Comparison of ENCODE assay signal across 8 cellular contexts in the genomic region with DNA sequence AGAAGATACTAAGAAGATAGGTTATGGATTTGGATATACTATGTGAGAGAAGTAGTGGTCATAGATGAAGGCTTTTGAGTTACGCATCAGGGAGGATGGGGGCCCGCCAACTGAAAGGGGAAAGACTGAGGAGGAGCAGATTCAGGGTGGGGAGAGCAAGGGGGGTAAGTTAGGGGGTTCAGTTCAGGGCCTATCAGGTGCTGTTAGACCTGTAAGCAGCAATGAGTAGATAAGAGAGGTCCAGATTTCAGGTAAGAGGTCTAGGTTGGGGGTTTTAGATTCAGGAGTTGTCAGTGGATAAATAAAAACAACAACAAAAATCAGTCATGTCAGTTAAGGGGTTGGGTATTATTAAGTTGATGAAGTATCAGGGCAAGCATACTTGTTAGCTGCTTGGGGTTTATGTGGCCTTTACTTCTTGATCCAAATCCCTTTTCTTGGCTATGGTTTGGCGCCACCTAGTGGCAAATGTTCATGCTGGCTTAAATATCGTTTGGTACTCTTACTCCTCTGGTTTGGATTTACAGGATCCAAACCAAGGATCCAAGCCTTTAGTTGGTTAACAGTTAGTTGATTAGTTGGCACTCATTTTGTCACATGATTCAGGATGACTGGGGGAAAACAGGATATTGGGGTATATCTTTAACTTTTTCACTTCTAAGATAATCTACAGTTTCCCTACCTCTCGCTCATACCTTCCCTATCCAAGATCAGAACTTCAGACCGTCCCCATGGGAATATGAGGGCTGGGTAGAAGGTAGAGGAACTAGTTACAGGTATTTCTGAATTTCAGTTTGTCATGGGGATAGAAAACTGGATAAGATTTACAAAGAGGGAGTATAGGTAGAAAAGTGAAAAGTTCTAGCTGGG.
DNase-seq lines count a peak whose midpoint lies in the region; ATAC-seq and TF ChIP-seq lines count a peak whose summit lies in the region.

No MANE protein-coding gene starts in this region.

- no peaks in the 10 kb centered on the region for H3K27me3 Mint-ChIP-seq in activated T-helper 17 cell treated with anti-CD3 and anti-CD28 coated beads, Interleukin-2, amount 50 U/mL, for 72 hours

- H3K27ac Mint-ChIP-seq in activated T-helper 17 cell treated with anti-CD3 and anti-CD28 coated beads, Interleukin-2, amount 50 U/mL, for 72 hours = peak overlapping the region; percentile 73

- TF ChIP-seq CTCF in RWPE2 (IDR thresholded peaks at IDR 0.05; ENCODE audit: poor library complexity, severe bottlenecking) (peak; percentile 99), fibroblast of villous mesenchyme (IDR thresholded peaks at IDR 0.05; ENCODE audit: insufficient read depth, low read depth, low read length) (peak; percentile 91)

- H3K4me3 Mint-ChIP-seq in activated T-helper 17 cell treated with anti-CD3 and anti-CD28 coated beads, Interleukin-2, amount 50 U/mL, for 72 hours = peak overlapping the region; percentile 3

- H3K27me3 ChIP-seq in MG63 (no peaks in the 10 kb centered on the region), RWPE2 (ENCODE audit: insufficient read depth, poor library complexity, severe bottlenecking) (no peaks in the 10 kb centered on the region)

- H3K4me1 Mint-ChIP-seq in activated T-helper 17 cell treated with anti-CD3 and anti-CD28 coated beads, Interleukin-2, amount 50 U/mL, for 72 hours = peaks cover 18% of the 10 kb centered on the region

- H3K27ac ChIP-seq in RWPE2 (ENCODE audit: poor library complexity, severe bottlenecking) = no peak overlapping the region
- no peak overlapping the region for H3K27ac ChIP-seq in substantia nigra (ENCODE audit: low read depth, low read length, poor library complexity, severe bottlenecking)

- H3K9me3 ChIP-seq in MG63 = no peaks in the 10 kb centered on the region
- H3K9me3 ChIP-seq in RWPE2 (ENCODE audit: severe bottlenecking) = no peaks in the 10 kb centered on the region

- ATAC-seq in RWPE2 (ENCODE audit: low read depth) (peak; percentile 88), GM18858 (IDR thresholded peaks at IDR 0.05; ENCODE audit: unreplicated experiment) (no peak)
- peak; percentile 89 for ATAC-seq in activated T-helper 17 cell treated with anti-CD3 and anti-CD28 coated beads, Interleukin-2, amount 50 U/mL, for 72 hours (replicated peaks)

- H3K36me3 Mint-ChIP-seq in activated T-helper 17 cell treated with anti-CD3 and anti-CD28 coated beads, Interleukin-2, amount 50 U/mL, for 72 hours (ENCODE audit: low read depth) = peaks cover 75% of the 10 kb centered on the region

- H3K4me3 ChIP-seq in MG63 = no peak overlapping the region
- H3K4me3 ChIP-seq in RWPE2 (ENCODE audit: severe bottlenecking) = no peak overlapping the region
- no peak overlapping the region for H3K4me3 ChIP-seq in fibroblast of villous mesenchyme (ENCODE audit: low read depth, low read length)

- H3K9me3 Mint-ChIP-seq in activated T-helper 17 cell treated with anti-CD3 and anti-CD28 coated beads, Interleukin-2, amount 50 U/mL, for 72 hours = no peaks in the 10 kb centered on the region

- H3K36me3 ChIP-seq in MG63 (peaks cover 7% of the 10 kb centered on the region), RWPE2 (ENCODE audit: low read depth) (peaks cover 47% of the 10 kb centered on the region)

- no peaks in the 10 kb centered on the region for H3K4me1 ChIP-seq in RWPE2 (ENCODE audit: insufficient read depth, poor library complexity, severe bottlenecking)

- DNase-seq in G401 (ENCODE audit: low spot score) = peak; percentile 92
- DNase-seq in MG63 = peak; percentile 37
- DNase-seq in RWPE2 (ENCODE audit: low spot score) = no peak
- DNase-seq in fibroblast of villous mesenchyme (ENCODE audit: low read depth) = peak; percentile 91
- DNase-seq in non-pigmented ciliary epithelial cell (ENCODE audit: low read depth) = peak; percentile 69
- peak in 45 of 49 donors; percentile 1 to 85 (median 62) for DNase-seq in substantia nigra (lab: John Stamatoyannopoulos, UW)

- in situ Hi-C loops in G401 (cut with HindIII; ENCODE audit: low sequenced_read_pairs) = no loop called here
